12 cellular contexts compared by ENCODE assay signal in the genomic region with DNA sequence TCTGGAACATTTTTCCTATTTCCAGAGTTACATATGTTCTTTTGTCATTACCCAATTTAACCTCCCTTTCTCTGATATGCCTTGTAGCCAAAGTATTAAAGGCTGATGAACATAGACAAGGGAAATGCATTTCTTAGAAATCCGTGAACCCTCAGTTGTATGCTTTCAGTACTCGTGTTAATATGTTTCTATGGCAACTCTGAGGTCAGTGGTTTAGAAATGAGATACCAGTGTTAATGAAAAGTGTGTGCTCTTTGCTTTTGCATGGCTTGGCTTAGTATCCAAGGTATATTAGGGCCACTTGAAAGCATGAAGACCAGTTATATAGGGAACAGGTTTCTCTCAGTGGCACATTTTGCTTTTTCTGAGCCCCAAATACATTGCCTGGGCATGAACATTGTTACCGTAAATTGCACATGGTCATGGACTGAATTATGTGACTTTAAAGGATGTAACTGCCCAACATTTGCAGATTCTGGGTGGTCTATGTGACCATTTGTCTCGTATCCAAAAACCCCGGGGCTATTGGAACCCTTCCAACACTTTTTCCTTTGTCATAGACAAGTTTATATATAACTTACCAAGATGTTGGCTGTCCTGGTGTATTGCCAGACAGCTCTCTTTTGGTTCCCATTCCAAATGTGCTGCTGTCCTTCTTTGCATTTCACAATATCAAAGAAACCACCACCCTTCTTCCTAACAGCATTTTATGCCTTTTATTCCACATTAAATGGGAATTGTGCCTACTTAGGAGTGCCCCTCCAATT. TPM values are rescaled to one million over a fixed set of nuclear protein-coding genes. Genes with fewer than 3 reads are reported as not detected.
DNase-seq lines count a peak whose midpoint lies in the region; ATAC-seq and TF ChIP-seq lines count a peak whose summit lies in the region.
"Had no signal": no experiment of that assay in that cellular context is flagged by ENCODE, and none has a peak within 500 bp of the region (broad histone marks: within the 10 kb centered on the region; RNA-seq: fewer than 3 reads in every experiment).

No MANE protein-coding gene starts in this region.

- no peak overlapping the region for H2AK5ac ChIP-seq in trophoblast cell (ENCODE audit: low read length)

- no peaks in the 10 kb centered on the region for H3K79me2 ChIP-seq in trophoblast cell (ENCODE audit: control insufficient read depth, insufficient read depth, low read length, poor library complexity)

- no peak overlapping the region for H4K8ac ChIP-seq in trophoblast cell (ENCODE audit: low read depth, low read length)

- DNase-seq in NCI-H1417 (lab: John Stamatoyannopoulos, UW) (peak in 2 of 3 experiments; percentile 5 to 52), NCI-H1417 treated with DMSO at 0.1 percent for 48 hours (lab: John Stamatoyannopoulos, UW) (no peak), astrocyte of the spinal cord (ENCODE audit: low read depth, low spot score) (peak; percentile 50), Peyer's patch (no peak), trophoblast cell (no peak), NK-92 (lab: John Stamatoyannopoulos, UW; ENCODE audit: unreplicated experiment) (no peak)
- no peak for DNase-seq in natural killer cell treated with Interleukin-12 subunit alpha and Interleukin-12 subunit beta and Interleukin-15 and Interleukin-18, amount 100 ng/mL, for 72 hours (ENCODE audit: low spot score)
- DNase-seq: aorta; MG63; stimulated activated naive CD4-positive, alpha-beta T cell had no signal

- H2AFZ ChIP-seq in trophoblast cell (ENCODE audit: insufficient read depth, low read length, poor library complexity) = no peak overlapping the region

- no peaks in the 10 kb centered on the region for H3K27me3 Mint-ChIP-seq in natural killer cell treated with Interleukin-12 subunit alpha and Interleukin-12 subunit beta and Interleukin-15 and Interleukin-18, amount 100 ng/mL, for 72 hours

- no peak overlapping the region for H2BK120ac ChIP-seq in trophoblast cell (ENCODE audit: insufficient read depth, low read length, poor library complexity)

- H3K18ac ChIP-seq in trophoblast cell (ENCODE audit: low read length) = no peak overlapping the region

- no peak overlapping the region for H3K4me3 ChIP-seq in astrocyte of the spinal cord (ENCODE audit: low read depth, low read length)
- no peak overlapping the region for H3K4me3 ChIP-seq in Peyer's patch
- no peak overlapping the region for H3K4me3 ChIP-seq in trophoblast cell (ENCODE audit: low read depth, low read length)
- H3K4me3 ChIP-seq: MG63 had no signal

- no peak overlapping the region for H4K91ac ChIP-seq in trophoblast cell (ENCODE audit: low read depth, low read length)

- no peaks in the 10 kb centered on the region for H3K79me1 ChIP-seq in trophoblast cell (ENCODE audit: low read length)

- H2BK12ac ChIP-seq in trophoblast cell (ENCODE audit: low read length) = no peak overlapping the region

- no peaks in the 10 kb centered on the region for H3K36me3 ChIP-seq in Peyer's patch
- H3K36me3 ChIP-seq in trophoblast cell (ENCODE audit: control insufficient read depth in 1 of 2, insufficient read depth in 2 of 2, low read length in 2 of 2) = no peaks in the 10 kb centered on the region

- peaks cover 7 to 22% of the 10 kb centered on the region in 2 donors for H3K4me1 Mint-ChIP-seq in natural killer cell treated with Interleukin-12 subunit alpha and Interleukin-12 subunit beta and Interleukin-15 and Interleukin-18, amount 100 ng/mL, for 72 hours (ENCODE audit: low read depth in 2 of 2)

- H2BK5ac ChIP-seq in trophoblast cell (ENCODE audit: low read depth, low read length, poor library complexity) = no peak overlapping the region

- H3K27ac Mint-ChIP-seq in natural killer cell treated with Interleukin-12 subunit alpha and Interleukin-12 subunit beta and Interleukin-15 and Interleukin-18, amount 100 ng/mL, for 72 hours = no peak overlapping the region
- H3K27ac Mint-ChIP-seq: T-helper 2 cell treated with Interferon-gamma antibody and Interleukin-4, amounts not matched to agents 5 μg/mL and 100 μg/mL, for 36 hours had no signal

- TF ChIP-seq CTCF in astrocyte of the spinal cord (IDR thresholded peaks at IDR 0.05; ENCODE audit: low read depth, low read length) = no peak
- no peak for TF ChIP-seq CTCF in Peyer's patch (IDR thresholded peaks at IDR 0.05)

- in situ Hi-C loops in astrocyte of the spinal cord (cut with HindIII; ENCODE audit: low sequenced_read_pairs) = no loop called here

- H3K27ac ChIP-seq in Peyer's patch = no peak overlapping the region
- H3K27ac ChIP-seq in trophoblast cell (ENCODE audit: low read depth, low read length) = no peak overlapping the region

- no peak overlapping the region for H3K4me2 ChIP-seq in trophoblast cell (ENCODE audit: low read length)

- peak; percentile 57 for ATAC-seq in HG03175 (IDR thresholded peaks at IDR 0.05; ENCODE audit: unreplicated experiment)
- peak in 1 of 2 donors; percentile 80 for ATAC-seq in natural killer cell treated with Interleukin-12 subunit alpha and Interleukin-12 subunit beta and Interleukin-15 and Interleukin-18, amount 100 ng/mL, for 72 hours

- H4K12ac ChIP-seq in trophoblast cell (ENCODE audit: low read depth, low read length) = no peak overlapping the region

- H3K23ac ChIP-seq in trophoblast cell (ENCODE audit: low read length) = no peak overlapping the region

- H3K4me1 ChIP-seq in Peyer's patch = no peaks in the 10 kb centered on the region
- no peaks in the 10 kb centered on the region for H3K4me1 ChIP-seq in trophoblast cell (ENCODE audit: control insufficient read depth in 1 of 2, insufficient read depth in 2 of 2, low read length in 2 of 2)

- no peak for TF ChIP-seq POLR2A in Peyer's patch (IDR thresholded peaks at IDR 0.05)

- H3K36me3 Mint-ChIP-seq in natural killer cell treated with Interleukin-12 subunit alpha and Interleukin-12 subunit beta and Interleukin-15 and Interleukin-18, amount 100 ng/mL, for 72 hours = no peaks in the 10 kb centered on the region

- no peak overlapping the region for H3K9ac ChIP-seq in trophoblast cell (ENCODE audit: low read length)

- H3K9me3 ChIP-seq in Peyer's patch (no peaks in the 10 kb centered on the region), trophoblast cell (ENCODE audit: insufficient read depth, low read depth, low read length) (no peaks in the 10 kb centered on the region)
- H3K9me3 ChIP-seq: MG63 had no signal

- peak overlapping the region; percentile 27 for H3K4me3 Mint-ChIP-seq in natural killer cell treated with Interleukin-12 subunit alpha and Interleukin-12 subunit beta and Interleukin-15 and Interleukin-18, amount 100 ng/mL, for 72 hours
- H3K4me3 Mint-ChIP-seq: T-helper 2 cell treated with Interferon-gamma antibody and Interleukin-4, amounts not matched to agents 5 μg/mL and 100 μg/mL, for 36 hours had no signal

- H3K27me3 ChIP-seq in Peyer's patch (no peaks in the 10 kb centered on the region), trophoblast cell (ENCODE audit: insufficient read depth, low read length) (no peaks in the 10 kb centered on the region)
- H3K27me3 ChIP-seq: MG63 had no signal

- no peak overlapping the region for H3K4ac ChIP-seq in trophoblast cell (ENCODE audit: low read depth, low read length)

- no CpG with 5 or more reads among the region's 5 CpGs for WGBS in trophoblast cell (ENCODE audit: extremely low coverage, insufficient coverage, insufficient read length)

- no peaks in the 10 kb centered on the region for H3K9me3 Mint-ChIP-seq in natural killer cell treated with Interleukin-12 subunit alpha and Interleukin-12 subunit beta and Interleukin-15 and Interleukin-18, amount 100 ng/mL, for 72 hours
- H3K9me3 Mint-ChIP-seq: T-helper 2 cell treated with Interferon-gamma antibody and Interleukin-4, amounts not matched to agents 5 μg/mL and 100 μg/mL, for 36 hours had no signal

- H3K14ac ChIP-seq in trophoblast cell (ENCODE audit: low read length) = no peak overlapping the region

RNA-seq across cellular contexts. Expression of gene ABHD15, which starts 17.5 kb away (rescaled TPM):
- 10 to 100 TPM; 12.6 to 20.3 TPM for total RNA-seq in natural killer cell treated with Interleukin-12 subunit alpha and Interleukin-12 subunit beta and Interleukin-15 and Interleukin-18, amount 100 ng/mL, for 72 hours
- total RNA-seq in Peyer's patch = 10 to 100 TPM; 19.0 to 41.2 (median 32.2) TPM
- polyA plus RNA-seq in trophoblast cell (2013) = 2.3 and 2.8 TPM in 2 replicates

RNA-seq across cellular contexts. Expression of gene TP53I13, which starts 19.1 kb away (rescaled TPM):
- total RNA-seq in natural killer cell treated with Interleukin-12 subunit alpha and Interleukin-12 subunit beta and Interleukin-15 and Interleukin-18, amount 100 ng/mL, for 72 hours = 10 to 100 TPM; 61.6 to 95.5 TPM
- 100 to 1,000 TPM in 2 of 4 donors, 10 to 100 TPM in 2; 86.6 to 204 (median 139) TPM for total RNA-seq in Peyer's patch
- 17.1 and 19.5 TPM in 2 replicates for polyA plus RNA-seq in trophoblast cell (2013)

RNA-seq across cellular contexts. Expression of gene GIT1, which starts 40.1 kb away (rescaled TPM):
- total RNA-seq in natural killer cell treated with Interleukin-12 subunit alpha and Interleukin-12 subunit beta and Interleukin-15 and Interleukin-18, amount 100 ng/mL, for 72 hours = 100 to 1,000 TPM in 1 of 2 donors, 10 to 100 TPM in 1; 40.8 to 111 TPM
- total RNA-seq in Peyer's patch = 10 to 100 TPM; 31.9 to 66.7 (median 52.6) TPM
- polyA plus RNA-seq in trophoblast cell (2013) = 33.6 and 35.0 TPM in 2 replicates

RNA-seq across cellular contexts. Expression of gene ANKRD13B, which starts 43.6 kb away (rescaled TPM):
- 10 to 100 TPM in 1 of 2 donors, 1 to 10 TPM in 1; 4.4 to 32.5 TPM for total RNA-seq in natural killer cell treated with Interleukin-12 subunit alpha and Interleukin-12 subunit beta and Interleukin-15 and Interleukin-18, amount 100 ng/mL, for 72 hours
- total RNA-seq in Peyer's patch = 10 to 100 TPM in 1 of 4 donors, 1 to 10 TPM in 3; 4.2 to 14.9 (median 8.3) TPM
- polyA plus RNA-seq in trophoblast cell (2013) = 1.6 and 1.9 TPM in 2 replicates

Comparison
In these comparisons a context has a peak if more than half of its experiments do, and no peak if none do; other contexts are left out.
1. DNase-seq: peak in NCI-H1417 (2 of 3) and astrocyte of the spinal cord (single experiment); none in NCI-H1417 treated with DMSO at 0.1 percent for 48 hours (single experiment), natural killer cell treated with Interleukin-12 subunit alpha and Interleukin-12 subunit beta and Interleukin-15 and Interleukin-18, amount 100 ng/mL, for 72 hours (single experiment), Peyer's patch (0 of 3), trophoblast cell (0 of 2) and NK-92 (single experiment).